Comparison of ENCODE assay signal across 1 cellular context in genomic region chr12:26937863-26938659, GRCh38.
TF ChIP-seq lines count a peak whose summit lies in the region.

TSS of gene FGFR1OP2 (plus strand) at chr12:26938470. CDS start at chr12:26954159, 15,689 bp downstream.
TSS of gene INTS13 (minus strand) at chr12:26937981. CDS start at chr12:26936803, 1,178 bp downstream.

TF ChIP-seq in HepG2, 621 proteins besides CTCF, POLR2A, EP300 and RAD21 (continued from another document and continues in another):
- TF ChIP-seq, protein P1, sequence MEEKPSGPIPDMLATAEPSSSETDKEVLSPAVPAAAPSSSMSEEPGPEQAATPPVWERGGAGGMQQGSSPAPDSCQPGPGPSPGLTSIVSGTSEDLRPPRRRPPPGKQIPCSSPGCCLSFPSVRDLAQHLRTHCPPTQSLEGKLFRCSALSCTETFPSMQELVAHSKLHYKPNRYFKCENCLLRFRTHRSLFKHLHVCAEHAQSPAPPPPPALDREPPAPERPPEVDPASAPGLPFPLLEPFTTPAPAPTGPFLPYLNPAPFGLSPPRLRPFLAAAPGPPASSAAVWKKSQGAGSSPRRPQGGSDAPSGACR (CRISPR knock-in tag; IDR thresholded peaks at IDR 0.05): no peak
- TF ChIP-seq ZNF331 (CRISPR knock-in tag; IDR thresholded peaks at IDR 0.05) (peak; percentile 25), ZSCAN30 (CRISPR knock-in tag; IDR thresholded peaks at IDR 0.05) (no peak), ISX (CRISPR knock-in tag; conservative IDR thresholded peaks at IDR 0.05) (no peak), MXD4 (CRISPR knock-in tag; IDR thresholded peaks at IDR 0.05) (peak; percentile 29; the same call in 1 of the 2 replicates), MLLT10 (CRISPR knock-in tag; IDR thresholded peaks at IDR 0.05) (no peak), HNF4A (CRISPR knock-in tag; IDR thresholded peaks at IDR 0.05) (no peak), NR2F1 (CRISPR knock-in tag; IDR thresholded peaks at IDR 0.05) (no peak), RXRB (CRISPR knock-in tag; IDR thresholded peaks at IDR 0.05; ENCODE audit: borderline replicate concordance) (peak; percentile 16; the same call in 1 of the 2 replicates), TGIF2 (CRISPR knock-in tag; IDR thresholded peaks at IDR 0.05) (peak; percentile 46; the same call in 1 of the 2 replicates), ZNF703 (CRISPR knock-in tag; IDR thresholded peaks at IDR 0.05; ENCODE audit: borderline replicate concordance) (no peak), ZNF124 (CRISPR knock-in tag; IDR thresholded peaks at IDR 0.05) (no peak), ELF4 (CRISPR knock-in tag; IDR thresholded peaks at IDR 0.05; ENCODE audit: borderline replicate concordance) (no peak; the same call in 1 of the 2 replicates), HHEX (CRISPR knock-in tag; IDR thresholded peaks at IDR 0.05) (no peak), ZKSCAN1 (IDR thresholded peaks at IDR 0.05; ENCODE audit: low read length) (no peak), ZNF33A (CRISPR knock-in tag; IDR thresholded peaks at IDR 0.05; ENCODE audit: borderline replicate concordance) (no peak), ZNF687 (CRISPR knock-in tag; IDR thresholded peaks at IDR 0.05) (peak; percentile 73), PREB (CRISPR knock-in tag; IDR thresholded peaks at IDR 0.05) (no peak), SMYD3 (CRISPR knock-in tag; IDR thresholded peaks at IDR 0.05) (no peak), ZNF776 (CRISPR knock-in tag; IDR thresholded peaks at IDR 0.05) (0 out of 2 replicates have a peak, but pooled peaks have one; percentile 44), NCOA1 (CRISPR knock-in tag; IDR thresholded peaks at IDR 0.05) (no peak), CREB1 (IDR thresholded peaks at IDR 0.05) (no peak), CREB1 (CRISPR knock-in tag; IDR thresholded peaks at IDR 0.05) (no peak), ZNF777 (CRISPR knock-in tag; IDR thresholded peaks at IDR 0.05) (no peak), STAG1 (CRISPR knock-in tag; IDR thresholded peaks at IDR 0.05) (no peak), KLF9 (CRISPR knock-in tag; IDR thresholded peaks at IDR 0.05; ENCODE audit: low read depth) (no peak), SP2 (CRISPR knock-in tag; IDR thresholded peaks at IDR 0.05) (peak; percentile 66), ZNF367 (CRISPR knock-in tag; IDR thresholded peaks at IDR 0.05; ENCODE audit: borderline replicate concordance) (no peak), SALL1 (CRISPR knock-in tag; IDR thresholded peaks at IDR 0.05) (peak; percentile 64), ZBTB7A (CRISPR knock-in tag; IDR thresholded peaks at IDR 0.05) (no peak), RARA (CRISPR knock-in tag; IDR thresholded peaks at IDR 0.05) (peak; percentile 24; the same call in 1 of the 2 replicates), ZNF766 (CRISPR knock-in tag; IDR thresholded peaks at IDR 0.05; ENCODE audit: borderline replicate concordance) (no peak), CHD4 (IDR thresholded peaks at IDR 0.05; ENCODE audit: borderline replicate concordance, low read length) (no peak), YY1 (IDR thresholded peaks at IDR 0.05; ENCODE audit: insufficient read depth, insufficient replicate concordance, low read depth, low read length) (peak; percentile 84), ZNF891 (CRISPR knock-in tag; IDR thresholded peaks at IDR 0.05) (0 out of 2 replicates have a peak, but pooled peaks have one; percentile 38)
- TF ChIP-seq, protein P2, sequence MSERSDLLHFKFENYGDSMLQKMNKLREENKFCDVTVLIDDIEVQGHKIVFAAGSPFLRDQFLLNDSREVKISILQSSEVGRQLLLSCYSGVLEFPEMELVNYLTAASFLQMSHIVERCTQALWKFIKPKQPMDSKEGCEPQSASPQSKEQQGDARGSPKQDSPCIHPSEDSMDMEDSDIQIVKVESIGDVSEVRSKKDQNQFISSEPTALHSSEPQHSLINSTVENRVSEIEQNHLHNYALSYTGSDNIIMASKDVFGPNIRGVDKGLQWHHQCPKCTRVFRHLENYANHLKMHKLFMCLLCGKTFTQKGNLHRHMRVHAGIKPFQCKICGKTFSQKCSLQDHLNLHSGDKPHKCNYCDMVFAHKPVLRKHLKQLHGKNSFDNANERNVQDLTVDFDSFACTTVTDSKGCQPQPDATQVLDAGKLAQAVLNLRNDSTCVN (CRISPR knock-in tag; IDR thresholded peaks at IDR 0.05; ENCODE audit: borderline replicate concordance): peak; percentile 35; the same call in 1 of the 2 replicates
- TF ChIP-seq, protein P3, sequence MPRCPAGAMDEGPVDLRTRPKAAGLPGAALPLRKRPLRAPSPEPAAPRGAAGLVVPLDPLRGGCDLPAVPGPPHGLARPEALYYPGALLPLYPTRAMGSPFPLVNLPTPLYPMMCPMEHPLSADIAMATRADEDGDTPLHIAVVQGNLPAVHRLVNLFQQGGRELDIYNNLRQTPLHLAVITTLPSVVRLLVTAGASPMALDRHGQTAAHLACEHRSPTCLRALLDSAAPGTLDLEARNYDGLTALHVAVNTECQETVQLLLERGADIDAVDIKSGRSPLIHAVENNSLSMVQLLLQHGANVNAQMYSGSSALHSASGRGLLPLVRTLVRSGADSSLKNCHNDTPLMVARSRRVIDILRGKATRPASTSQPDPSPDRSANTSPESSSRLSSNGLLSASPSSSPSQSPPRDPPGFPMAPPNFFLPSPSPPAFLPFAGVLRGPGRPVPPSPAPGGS (CRISPR knock-in tag; IDR thresholded peaks at IDR 0.05): no peak
- TF ChIP-seq, protein P4, sequence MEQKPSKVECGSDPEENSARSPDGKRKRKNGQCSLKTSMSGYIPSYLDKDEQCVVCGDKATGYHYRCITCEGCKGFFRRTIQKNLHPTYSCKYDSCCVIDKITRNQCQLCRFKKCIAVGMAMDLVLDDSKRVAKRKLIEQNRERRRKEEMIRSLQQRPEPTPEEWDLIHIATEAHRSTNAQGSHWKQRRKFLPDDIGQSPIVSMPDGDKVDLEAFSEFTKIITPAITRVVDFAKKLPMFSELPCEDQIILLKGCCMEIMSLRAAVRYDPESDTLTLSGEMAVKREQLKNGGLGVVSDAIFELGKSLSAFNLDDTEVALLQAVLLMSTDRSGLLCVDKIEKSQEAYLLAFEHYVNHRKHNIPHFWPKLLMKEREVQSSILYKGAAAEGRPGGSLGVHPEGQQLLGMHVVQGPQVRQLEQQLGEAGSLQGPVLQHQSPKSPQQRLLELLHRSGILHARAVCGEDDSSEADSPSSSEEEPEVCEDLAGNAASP (CRISPR knock-in tag; IDR thresholded peaks at IDR 0.05; ENCODE audit: borderline replicate concordance): no peak; the same call in 1 of the 2 replicates
- TF ChIP-seq, protein P5, sequence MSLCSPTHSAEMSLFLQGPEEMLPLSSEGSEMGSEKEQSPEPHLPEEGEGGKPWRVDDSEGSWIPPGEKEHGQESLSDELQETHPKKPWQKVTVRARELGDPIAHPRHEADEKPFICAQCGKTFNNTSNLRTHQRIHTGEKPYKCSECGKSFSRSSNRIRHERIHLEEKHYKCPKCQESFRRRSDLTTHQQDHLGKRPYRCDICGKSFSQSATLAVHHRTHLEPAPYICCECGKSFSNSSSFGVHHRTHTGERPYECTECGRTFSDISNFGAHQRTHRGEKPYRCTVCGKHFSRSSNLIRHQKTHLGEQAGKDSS (CRISPR knock-in tag; IDR thresholded peaks at IDR 0.05; ENCODE audit: borderline replicate concordance, low read depth): 0 out of 2 replicates have a peak, but pooled peaks have one; percentile 1
- TF ChIP-seq, protein P6, sequence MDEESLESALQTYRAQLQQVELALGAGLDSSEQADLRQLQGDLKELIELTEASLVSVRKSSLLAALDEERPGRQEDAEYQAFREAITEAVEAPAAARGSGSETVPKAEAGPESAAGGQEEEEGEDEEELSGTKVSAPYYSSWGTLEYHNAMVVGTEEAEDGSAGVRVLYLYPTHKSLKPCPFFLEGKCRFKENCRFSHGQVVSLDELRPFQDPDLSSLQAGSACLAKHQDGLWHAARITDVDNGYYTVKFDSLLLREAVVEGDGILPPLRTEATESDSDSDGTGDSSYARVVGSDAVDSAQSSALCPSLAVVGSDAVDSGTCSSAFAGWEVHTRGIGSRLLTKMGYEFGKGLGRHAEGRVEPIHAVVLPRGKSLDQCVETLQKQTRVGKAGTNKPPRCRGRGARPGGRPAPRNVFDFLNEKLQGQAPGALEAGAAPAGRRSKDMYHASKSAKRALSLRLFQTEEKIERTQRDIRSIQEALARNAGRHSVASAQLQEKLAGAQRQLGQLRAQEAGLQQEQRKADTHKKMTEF (CRISPR knock-in tag; IDR thresholded peaks at IDR 0.05): peak; percentile 48
- TF ChIP-seq, protein P7, sequence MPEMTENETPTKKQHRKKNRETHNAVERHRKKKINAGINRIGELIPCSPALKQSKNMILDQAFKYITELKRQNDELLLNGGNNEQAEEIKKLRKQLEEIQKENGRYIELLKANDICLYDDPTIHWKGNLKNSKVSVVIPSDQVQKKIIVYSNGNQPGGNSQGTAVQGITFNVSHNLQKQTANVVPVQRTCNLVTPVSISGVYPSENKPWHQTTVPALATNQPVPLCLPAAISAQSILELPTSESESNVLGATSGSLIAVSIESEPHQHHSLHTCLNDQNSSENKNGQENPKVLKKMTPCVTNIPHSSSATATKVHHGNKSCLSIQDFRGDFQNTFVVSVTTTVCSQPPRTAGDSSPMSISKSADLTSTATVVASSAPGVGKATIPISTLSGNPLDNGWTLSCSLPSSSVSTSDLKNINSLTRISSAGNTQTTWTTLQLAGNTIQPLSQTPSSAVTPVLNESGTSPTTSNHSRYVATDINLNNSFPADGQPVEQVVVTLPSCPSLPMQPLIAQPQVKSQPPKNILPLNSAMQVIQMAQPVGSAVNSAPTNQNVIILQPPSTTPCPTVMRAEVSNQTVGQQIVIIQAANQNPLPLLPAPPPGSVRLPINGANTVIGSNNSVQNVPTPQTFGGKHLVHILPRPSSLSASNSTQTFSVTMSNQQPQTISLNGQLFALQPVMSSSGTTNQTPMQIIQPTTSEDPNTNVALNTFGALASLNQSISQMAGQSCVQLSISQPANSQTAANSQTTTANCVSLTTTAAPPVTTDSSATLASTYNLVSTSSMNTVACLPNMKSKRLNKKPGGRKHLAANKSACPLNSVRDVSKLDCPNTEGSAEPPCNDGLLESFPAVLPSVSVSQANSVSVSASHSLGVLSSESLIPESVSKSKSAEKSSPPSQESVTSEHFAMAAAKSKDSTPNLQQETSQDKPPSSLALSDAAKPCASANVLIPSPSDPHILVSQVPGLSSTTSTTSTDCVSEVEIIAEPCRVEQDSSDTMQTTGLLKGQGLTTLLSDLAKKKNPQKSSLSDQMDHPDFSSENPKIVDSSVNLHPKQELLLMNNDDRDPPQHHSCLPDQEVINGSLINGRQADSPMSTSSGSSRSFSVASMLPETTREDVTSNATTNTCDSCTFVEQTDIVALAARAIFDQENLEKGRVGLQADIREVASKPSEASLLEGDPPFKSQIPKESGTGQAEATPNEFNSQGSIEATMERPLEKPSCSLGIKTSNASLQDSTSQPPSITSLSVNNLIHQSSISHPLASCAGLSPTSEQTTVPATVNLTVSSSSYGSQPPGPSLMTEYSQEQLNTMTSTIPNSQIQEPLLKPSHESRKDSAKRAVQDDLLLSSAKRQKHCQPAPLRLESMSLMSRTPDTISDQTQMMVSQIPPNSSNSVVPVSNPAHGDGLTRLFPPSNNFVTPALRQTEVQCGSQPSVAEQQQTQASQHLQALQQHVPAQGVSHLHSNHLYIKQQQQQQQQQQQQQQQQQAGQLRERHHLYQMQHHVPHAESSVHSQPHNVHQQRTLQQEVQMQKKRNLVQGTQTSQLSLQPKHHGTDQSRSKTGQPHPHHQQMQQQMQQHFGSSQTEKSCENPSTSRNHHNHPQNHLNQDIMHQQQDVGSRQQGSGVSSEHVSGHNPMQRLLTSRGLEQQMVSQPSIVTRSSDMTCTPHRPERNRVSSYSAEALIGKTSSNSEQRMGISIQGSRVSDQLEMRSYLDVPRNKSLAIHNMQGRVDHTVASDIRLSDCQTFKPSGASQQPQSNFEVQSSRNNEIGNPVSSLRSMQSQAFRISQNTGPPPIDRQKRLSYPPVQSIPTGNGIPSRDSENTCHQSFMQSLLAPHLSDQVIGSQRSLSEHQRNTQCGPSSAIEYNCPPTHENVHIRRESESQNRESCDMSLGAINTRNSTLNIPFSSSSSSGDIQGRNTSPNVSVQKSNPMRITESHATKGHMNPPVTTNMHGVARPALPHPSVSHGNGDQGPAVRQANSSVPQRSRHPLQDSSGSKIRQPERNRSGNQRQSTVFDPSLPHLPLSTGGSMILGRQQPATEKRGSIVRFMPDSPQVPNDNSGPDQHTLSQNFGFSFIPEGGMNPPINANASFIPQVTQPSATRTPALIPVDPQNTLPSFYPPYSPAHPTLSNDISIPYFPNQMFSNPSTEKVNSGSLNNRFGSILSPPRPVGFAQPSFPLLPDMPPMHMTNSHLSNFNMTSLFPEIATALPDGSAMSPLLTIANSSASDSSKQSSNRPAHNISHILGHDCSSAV (CRISPR knock-in tag; IDR thresholded peaks at IDR 0.05; ENCODE audit: borderline replicate concordance): 0 out of 2 replicates have a peak, but pooled peaks have one; percentile 76
